19 cellular contexts compared by ENCODE assay signal in the genomic region with DNA sequence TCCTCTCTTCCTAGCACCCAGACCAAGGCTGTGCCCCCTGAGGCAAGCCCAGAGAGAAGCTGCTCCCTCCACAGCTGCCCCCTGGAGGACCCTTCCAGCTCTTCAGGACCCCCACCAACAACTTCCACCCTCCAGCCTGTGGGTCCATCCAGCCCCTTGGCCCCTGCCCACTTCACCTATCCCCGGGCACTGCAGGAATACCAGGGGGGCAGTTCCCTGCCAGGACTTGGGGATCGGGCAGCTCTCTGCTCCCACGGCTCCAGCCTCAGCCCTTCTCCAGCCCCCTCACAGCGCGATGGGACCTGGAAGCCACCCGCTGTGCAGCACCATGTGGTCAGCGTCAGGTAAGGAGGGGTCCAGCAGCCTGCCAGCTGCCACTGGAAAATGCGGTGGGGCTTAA. TPM values are rescaled to one million over a fixed set of nuclear protein-coding genes. Genes with fewer than 3 reads are reported as not detected.
DNase-seq lines count a peak whose midpoint lies in the region; ATAC-seq, FAIRE-seq and TF ChIP-seq lines count a peak whose summit lies in the region.
"Had no signal": no experiment of that assay in that cellular context is flagged by ENCODE, and none has a peak within 500 bp of the region (broad histone marks: within the 10 kb centered on the region; RNA-seq: fewer than 3 reads in every experiment).

No MANE protein-coding gene starts in this region.

- H3K27me3 Mint-ChIP-seq in endodermal cell (ENCODE audit: insufficient read depth) = peaks cover 67% of the 10 kb centered on the region

- H3K27ac ChIP-seq in endodermal cell (ENCODE audit: low read depth, low read length) (no peak overlapping the region), kidney (ENCODE audit: low read depth in 2 of 2, low read length in 2 of 2) (no peak overlapping the region), spleen (no peak overlapping the region)

- H3K9me3 ChIP-seq in endodermal cell (ENCODE audit: control insufficient read depth, low read length) (no peaks in the 10 kb centered on the region), kidney (ENCODE audit: control insufficient read depth in 1 of 2, low read length in 2 of 2) (no peaks in the 10 kb centered on the region), spleen (no peaks in the 10 kb centered on the region)
- H3K9me3 ChIP-seq: Caco-2 had no signal

- TF ChIP-seq CTCF in endodermal cell (conservative IDR thresholded peaks at IDR 0.05) = no peak
- TF ChIP-seq CTCF in kidney (IDR thresholded peaks at IDR 0.05; ENCODE audit: borderline replicate concordance, extremely low read depth, insufficient read depth) = no peak
- TF ChIP-seq CTCF in spleen (IDR thresholded peaks at IDR 0.05 in 8 of 11, conservative IDR thresholded peaks at IDR 0.05 in 3 of 11) = no peak

- no peak for ATAC-seq in GM19351 (IDR thresholded peaks at IDR 0.05; ENCODE audit: unreplicated experiment)
- ATAC-seq: CD8-positive, alpha-beta T cell; GM12878 had no signal

- H3K4me3 Mint-ChIP-seq in endodermal cell = no peak overlapping the region
- H3K4me3 Mint-ChIP-seq: CD8-positive, alpha-beta T cell had no signal

- H3K27me3 ChIP-seq in endodermal cell (ENCODE audit: control insufficient read depth, insufficient read depth, low read length, poor library complexity, severe bottlenecking) (peaks cover 65% of the 10 kb centered on the region), spleen (replicated peaks in 1 of 7) (peaks cover 0 to 6% (median 0%) of the 10 kb centered on the region in 7 donors)

- no peak for FAIRE-seq in kidney (lab: Jason Lieb, UNC)
- FAIRE-seq: GM12878, H1 had no signal

- DNase-seq in endodermal cell (peak; percentile 34), kidney (peak; percentile 58), spleen (peak; percentile 67), DMS 273 treated with DMSO at 0.1 percent for 48 hours (lab: John Stamatoyannopoulos, UW) (no peak), occipital lobe (lab: John Stamatoyannopoulos, UW) (no peak)
- DNase-seq: C1 segment of cervical spinal cord; Caco-2; CD8-positive, alpha-beta T cell; DMS79; EL; GDM1; H7; HCEC 1CT had no signal

- H3K36me3 ChIP-seq in endodermal cell (ENCODE audit: control insufficient read depth, insufficient read depth, low read length) (no peaks in the 10 kb centered on the region), kidney (ENCODE audit: control insufficient read depth in 1 of 2, insufficient read depth in 2 of 2, low read length in 2 of 2) (no peaks in the 10 kb centered on the region), spleen (peaks cover 0 to 5% (median 0%) of the 10 kb centered on the region in 6 donors)

- intact Hi-C loops in kidney (cut with DNase I) (no loop called here), spleen (cut with DNase I; ENCODE audit: low total_unique reads) (loop anchor here (10.0 kb wide), 1 partner anchor 51 kb away; no protein-coding TSS in a partner anchor)

- H3K4me1 ChIP-seq in endodermal cell (ENCODE audit: control insufficient read depth, insufficient read depth, low read length) (no peaks in the 10 kb centered on the region), kidney (ENCODE audit: control insufficient read depth in 1 of 2, insufficient read depth in 1 of 2, low read depth in 1 of 2, low read length in 2 of 2) (peaks cover 0 to 7% of the 10 kb centered on the region in 2 donors), spleen (peaks cover 12 to 33% (median 22%) of the 10 kb centered on the region in 6 donors)
- H3K4me1 ChIP-seq: Caco-2 had no signal

- H3K4me3 ChIP-seq in endodermal cell (ENCODE audit: low read length) (no peak overlapping the region), kidney (ENCODE audit: low read length in 2 of 2) (no peak overlapping the region), spleen (no peak overlapping the region)
- H3K4me3 ChIP-seq: GM12878 had no signal

- no peaks in the 10 kb centered on the region for H3K9me3 Mint-ChIP-seq in endodermal cell
- H3K9me3 Mint-ChIP-seq: CD8-positive, alpha-beta T cell had no signal

- no peak overlapping the region for H3K27ac Mint-ChIP-seq in endodermal cell
- H3K27ac Mint-ChIP-seq: CD8-positive, alpha-beta T cell had no signal

- H3K9ac ChIP-seq in endodermal cell (ENCODE audit: extremely low read depth, low read length, poor library complexity, severe bottlenecking) (no peak overlapping the region), kidney (ENCODE audit: low read length in 2 of 2) (no peak overlapping the region)

- H3K36me3 Mint-ChIP-seq in endodermal cell (ENCODE audit: low read depth) = no peaks in the 10 kb centered on the region

- no peaks in the 10 kb centered on the region for H3K4me1 Mint-ChIP-seq in endodermal cell

- 84 to 92% methylated on average over 6 to 8 of the region's 8 CpGs for WGBS in endodermal cell (ENCODE audit: insufficient coverage in 1 of 2, insufficient read length in 1 of 2), 2 experiments
- WGBS in spleen, 5 donors = 88 to 97% (median 91%) methylated on average over 4 to 8 of the region's 8 CpGs

- no peak for TF ChIP-seq POLR2A in spleen (IDR thresholded peaks at IDR 0.05)

RNA-seq across cellular contexts. Expression of a gene that starts 5.6 kb away (rescaled TPM):
- under 1 TPM; 0.04 to 0.40 TPM for total RNA-seq in endodermal cell
- 1.1 TPM for polyA plus RNA-seq in endodermal cell (2013, experiment 1 of 2)
- 1.9 TPM for polyA plus RNA-seq in endodermal cell (2013, experiment 2 of 2)
- 0.69 TPM for total RNA-seq in kidney
- polyA plus RNA-seq in kidney (ENCODE audit: insufficient read depth, low read depth, low replicate concordance) = 0.04 TPM
- 1 to 10 TPM in 2 of 7 donors, under 1 TPM in 4, not detected in 1; 0.05 to 3.0 (median 0.45) TPM for total RNA-seq in spleen
- polyA plus RNA-seq in spleen = under 1 TPM; 0.47 to 0.63 (median 0.54) TPM
- 9.2 TPM for total RNA-seq in occipital lobe
- total RNA-seq: GM12878 had no signal

RNA-seq across cellular contexts. Expression of a gene that starts 12.8 kb away (rescaled TPM):
- total RNA-seq in endodermal cell (not detected), kidney (not detected), spleen (not detected), occipital lobe (not detected)
- not detected for polyA plus RNA-seq in endodermal cell (2013, experiment 1 of 2)
- polyA plus RNA-seq in endodermal cell (2013, experiment 2 of 2) = not detected
- polyA plus RNA-seq in kidney (ENCODE audit: insufficient read depth, low read depth, low replicate concordance) (not detected), spleen (1 to 10 TPM in 1 of 3 donors, under 1 TPM in 1, not detected in 1; 0.67 to 4.9 TPM)
- total RNA-seq: A172; A673; CD8-positive, alpha-beta T cell; GM12878; H1; H7 had no signal
- polyA plus RNA-seq: BJ, GM12878, H1 had no signal

RNA-seq across cellular contexts. Expression of a gene that starts 18.9 kb away (rescaled TPM):
- total RNA-seq in endodermal cell = 10 to 100 TPM; 57.6 to 92.4 TPM
- 80.7 TPM for polyA plus RNA-seq in endodermal cell (2013, experiment 1 of 2)
- 81.0 TPM for polyA plus RNA-seq in endodermal cell (2013, experiment 2 of 2)
- total RNA-seq in kidney = 7.4 TPM
- 5.5 TPM for polyA plus RNA-seq in kidney (ENCODE audit: insufficient read depth, low read depth, low replicate concordance)
- total RNA-seq in spleen = 10 to 100 TPM in 4 of 7 donors, 1 to 10 TPM in 3; 8.3 to 16.8 (median 11.5) TPM
- 10 to 100 TPM in 1 of 3 donors, 1 to 10 TPM in 2; 6.0 to 10.3 (median 9.0) TPM for polyA plus RNA-seq in spleen
- total RNA-seq in occipital lobe = 17.8 TPM

RNA-seq across cellular contexts. Expression of a gene that starts 22.9 kb away (rescaled TPM):
- total RNA-seq in endodermal cell (under 1 TPM; 0.15 to 0.42 TPM), kidney (60.0 TPM), spleen (10 to 100 TPM in 3 of 7 donors, 1 to 10 TPM in 4; 3.5 to 19.4 (median 9.4) TPM), occipital lobe (1.6 TPM)
- 0.57 TPM for polyA plus RNA-seq in endodermal cell (2013, experiment 1 of 2)
- polyA plus RNA-seq in endodermal cell (2013, experiment 2 of 2) = 0.12 TPM
- polyA plus RNA-seq in kidney (ENCODE audit: insufficient read depth, low read depth, low replicate concordance) (4.7 TPM), spleen (1 to 10 TPM; 2.2 to 8.0 (median 3.1) TPM)

RNA-seq across cellular contexts. Expression of a gene that starts 40.1 kb away (rescaled TPM):
- total RNA-seq in endodermal cell (1 to 10 TPM; 4.6 to 8.6 TPM), kidney (21.6 TPM), spleen (10 to 100 TPM; 16.8 to 29.6 (median 22.9) TPM), occipital lobe (14.8 TPM)
- polyA plus RNA-seq in endodermal cell (2013, experiment 1 of 2) = 22.2 TPM
- 19.8 TPM for polyA plus RNA-seq in endodermal cell (2013, experiment 2 of 2)
- polyA plus RNA-seq in kidney (ENCODE audit: insufficient read depth, low read depth, low replicate concordance) (14.7 TPM), spleen (10 to 100 TPM in 1 of 3 donors, 1 to 10 TPM in 2; 7.4 to 10.9 (median 9.8) TPM)

Comparison
In these comparisons a context has a peak if more than half of its experiments do, and no peak if none do; other contexts are left out.
1. DNase-seq: peak in endodermal cell (single experiment), kidney (single experiment) and spleen (single experiment); none in DMS 273 treated with DMSO at 0.1 percent for 48 hours (single experiment) and occipital lobe (single experiment).